Comparison of ENCODE assay signal across 15 cellular contexts in the genomic region with DNA sequence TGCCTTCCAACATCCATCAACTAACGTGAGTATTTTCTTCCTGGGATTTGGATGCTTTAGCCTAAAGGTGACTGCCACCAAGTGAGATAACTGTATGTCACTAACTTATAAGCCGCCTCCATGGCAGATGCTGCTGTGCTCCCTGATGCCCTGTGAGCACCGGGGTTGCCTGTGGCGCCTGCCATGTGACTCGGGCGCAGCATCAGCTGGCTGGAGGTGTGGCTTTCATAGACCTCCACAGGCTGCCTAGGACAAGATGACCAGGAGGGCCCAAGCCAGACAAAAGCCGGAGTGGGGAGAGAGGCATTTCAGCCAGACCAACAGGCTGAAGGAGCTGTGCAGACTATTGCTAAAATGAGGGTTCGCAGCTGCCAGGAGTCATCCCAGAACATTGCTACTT.
"Had no signal": no experiment of that assay in that cellular context is flagged by ENCODE, and none has a peak within 500 bp of the region (broad histone marks: within the 10 kb centered on the region; RNA-seq: fewer than 3 reads in every experiment).

No MANE protein-coding gene starts in this region.

- H3K9me3 Mint-ChIP-seq: activated CD4-positive, alpha-beta memory T cell treated with anti-CD3 and anti-CD28 coated beads, Interleukin-2, amount 10 ng/mL, durations not matched to agents 7 days and 5 days; activated T-cell treated with anti-CD3 and anti-CD28 coated beads, Interleukin-2, amount 50 U/mL, for 72 hours; central memory CD8-positive, alpha-beta T cell; neural crest cell; WTC11 had no signal

- H3K27me3 Mint-ChIP-seq: activated CD4-positive, alpha-beta memory T cell treated with anti-CD3 and anti-CD28 coated beads, Interleukin-2, amount 10 ng/mL, durations not matched to agents 7 days and 5 days; activated CD4-positive, alpha-beta T cell treated with anti-CD3 and anti-CD28 coated beads for 36 hours; central memory CD8-positive, alpha-beta T cell; T-helper 17 cell had no signal

- H3K27ac ChIP-seq: brain microvascular endothelial cell, colonic mucosa, left lung, SJSA1, testis, upper lobe of left lung had no signal

- H3K4me1 ChIP-seq: colonic mucosa, SJSA1 had no signal

- H3K9me3 ChIP-seq: colonic mucosa, left lung, SJSA1, testis, upper lobe of left lung had no signal

- H3K4me3 Mint-ChIP-seq: activated CD4-positive, alpha-beta memory T cell treated with anti-CD3 and anti-CD28 coated beads, Interleukin-2, amount 10 ng/mL, durations not matched to agents 7 days and 5 days; activated CD4-positive, alpha-beta T cell treated with anti-CD3 and anti-CD28 coated beads for 36 hours; activated T-cell treated with anti-CD3 and anti-CD28 coated beads, Interleukin-2, amount 50 U/mL, for 72 hours; central memory CD8-positive, alpha-beta T cell; neural crest cell; T-helper 17 cell; WTC11 had no signal

- ATAC-seq: activated CD4-positive, alpha-beta T cell treated with anti-CD3 and anti-CD28 coated beads for 36 hours; activated T-cell treated with anti-CD3 and anti-CD28 coated beads, Interleukin-2, amount 50 U/mL, for 72 hours; left lung; right cardiac atrium; T-helper 17 cell; WTC11 had no signal

- H3K27ac Mint-ChIP-seq: T-helper 17 cell, WTC11 had no signal

- H3K4me3 ChIP-seq: colonic mucosa, left lung, SJSA1, testis, upper lobe of left lung had no signal

- H3K27me3 ChIP-seq: brain microvascular endothelial cell, colonic mucosa, left lung, SJSA1, testis, upper lobe of left lung had no signal

- DNase-seq: activated CD4-positive, alpha-beta memory T cell treated with anti-CD3 and anti-CD28 coated beads, Interleukin-2, amount 10 ng/mL, durations not matched to agents 7 days and 5 days; activated CD4-positive, alpha-beta T cell treated with anti-CD3 and anti-CD28 coated beads for 36 hours; activated T-cell treated with anti-CD3 and anti-CD28 coated beads, Interleukin-2, amount 50 U/mL, for 72 hours; brain microvascular endothelial cell; colonic mucosa; left lung; midbrain; right cardiac atrium; T-helper 17 cell; testis; upper lobe of left lung had no signal

- H3K4me1 Mint-ChIP-seq: neural crest cell, WTC11 had no signal
